In the genomic region with DNA sequence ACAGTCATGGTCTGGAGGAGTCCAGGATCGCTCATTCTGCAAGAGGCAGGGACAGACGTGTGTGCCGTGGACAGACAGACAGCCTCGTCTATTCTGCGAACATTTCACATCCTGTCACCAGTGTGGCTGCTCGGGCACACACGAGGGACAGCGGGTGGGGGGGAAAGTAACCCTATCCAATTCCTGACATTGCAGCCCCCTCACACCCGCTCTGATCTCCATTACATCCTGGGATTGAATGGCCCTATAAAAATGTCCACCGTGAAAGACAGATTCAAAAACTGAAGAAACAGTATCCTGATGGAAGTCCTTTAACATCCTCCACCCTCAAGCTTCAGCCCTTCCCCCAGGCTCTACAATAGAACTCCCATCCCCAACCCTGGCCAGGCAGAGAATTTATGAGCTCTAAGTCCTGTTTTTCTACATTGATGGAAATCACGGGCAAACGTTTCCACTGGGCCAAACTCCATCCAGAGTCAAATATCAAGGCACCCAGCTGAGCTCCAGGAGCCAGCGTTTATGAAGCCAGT, we compare ENCODE assay signal across 1 cellular context.
TF ChIP-seq lines count a peak whose summit lies in the region.

No MANE protein-coding gene starts in this region.

TF ChIP-seq in HepG2, 621 proteins besides CTCF, POLR2A, EP300 and RAD21 (continued from another document):
- TF ChIP-seq, protein P1, sequence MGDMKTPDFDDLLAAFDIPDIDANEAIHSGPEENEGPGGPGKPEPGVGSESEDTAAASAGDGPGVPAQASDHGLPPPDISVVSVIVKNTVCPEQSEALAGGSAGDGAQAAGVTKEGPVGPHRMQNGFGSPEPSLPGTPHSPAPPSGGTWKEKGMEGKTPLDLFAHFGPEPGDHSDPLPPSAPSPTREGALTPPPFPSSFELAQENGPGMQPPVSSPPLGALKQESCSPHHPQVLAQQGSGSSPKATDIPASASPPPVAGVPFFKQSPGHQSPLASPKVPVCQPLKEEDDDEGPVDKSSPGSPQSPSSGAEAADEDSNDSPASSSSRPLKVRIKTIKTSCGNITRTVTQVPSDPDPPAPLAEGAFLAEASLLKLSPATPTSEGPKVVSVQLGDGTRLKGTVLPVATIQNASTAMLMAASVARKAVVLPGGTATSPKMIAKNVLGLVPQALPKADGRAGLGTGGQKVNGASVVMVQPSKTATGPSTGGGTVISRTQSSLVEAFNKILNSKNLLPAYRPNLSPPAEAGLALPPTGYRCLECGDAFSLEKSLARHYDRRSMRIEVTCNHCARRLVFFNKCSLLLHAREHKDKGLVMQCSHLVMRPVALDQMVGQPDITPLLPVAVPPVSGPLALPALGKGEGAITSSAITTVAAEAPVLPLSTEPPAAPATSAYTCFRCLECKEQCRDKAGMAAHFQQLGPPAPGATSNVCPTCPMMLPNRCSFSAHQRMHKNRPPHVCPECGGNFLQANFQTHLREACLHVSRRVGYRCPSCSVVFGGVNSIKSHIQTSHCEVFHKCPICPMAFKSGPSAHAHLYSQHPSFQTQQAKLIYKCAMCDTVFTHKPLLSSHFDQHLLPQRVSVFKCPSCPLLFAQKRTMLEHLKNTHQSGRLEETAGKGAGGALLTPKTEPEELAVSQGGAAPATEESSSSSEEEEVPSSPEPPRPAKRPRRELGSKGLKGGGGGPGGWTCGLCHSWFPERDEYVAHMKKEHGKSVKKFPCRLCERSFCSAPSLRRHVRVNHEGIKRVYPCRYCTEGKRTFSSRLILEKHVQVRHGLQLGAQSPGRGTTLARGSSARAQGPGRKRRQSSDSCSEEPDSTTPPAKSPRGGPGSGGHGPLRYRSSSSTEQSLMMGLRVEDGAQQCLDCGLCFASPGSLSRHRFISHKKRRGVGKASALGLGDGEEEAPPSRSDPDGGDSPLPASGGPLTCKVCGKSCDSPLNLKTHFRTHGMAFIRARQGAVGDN (CRISPR knock-in tag; IDR thresholded peaks at IDR 0.05): peak; percentile 42
- 0 out of 2 replicates have a peak, but pooled peaks have one; percentile 4 for TF ChIP-seq HNF4A (CRISPR knock-in tag; IDR thresholded peaks at IDR 0.05)
- TF ChIP-seq, protein P2, sequence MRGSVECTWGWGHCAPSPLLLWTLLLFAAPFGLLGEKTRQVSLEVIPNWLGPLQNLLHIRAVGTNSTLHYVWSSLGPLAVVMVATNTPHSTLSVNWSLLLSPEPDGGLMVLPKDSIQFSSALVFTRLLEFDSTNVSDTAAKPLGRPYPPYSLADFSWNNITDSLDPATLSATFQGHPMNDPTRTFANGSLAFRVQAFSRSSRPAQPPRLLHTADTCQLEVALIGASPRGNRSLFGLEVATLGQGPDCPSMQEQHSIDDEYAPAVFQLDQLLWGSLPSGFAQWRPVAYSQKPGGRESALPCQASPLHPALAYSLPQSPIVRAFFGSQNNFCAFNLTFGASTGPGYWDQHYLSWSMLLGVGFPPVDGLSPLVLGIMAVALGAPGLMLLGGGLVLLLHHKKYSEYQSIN (CRISPR knock-in tag; IDR thresholded peaks at IDR 0.05; ENCODE audit: borderline replicate concordance): no peak
- 0 out of 2 replicates have a peak, but pooled peaks have one; percentile 32 for TF ChIP-seq PHF21A (CRISPR knock-in tag; IDR thresholded peaks at IDR 0.05)
- no peak for TF ChIP-seq HNRNPL (IDR thresholded peaks at IDR 0.05; ENCODE audit: low read depth, low read length)
- no peak for TF ChIP-seq ARID2 (CRISPR knock-in tag; IDR thresholded peaks at IDR 0.05; ENCODE audit: borderline replicate concordance)
- no peak for TF ChIP-seq TP53 (CRISPR knock-in tag; conservative IDR thresholded peaks at IDR 0.05)
